In genomic region chr19:47730521-47730889, GRCh38 we compare ENCODE assay signal across 9 cellular contexts. TPM values are rescaled to one million over a fixed set of nuclear protein-coding genes. Genes with fewer than 3 reads are reported as not detected.
DNase-seq lines count a peak whose midpoint lies in the region; ATAC-seq and TF ChIP-seq lines count a peak whose summit lies in the region.
"Had no signal": no experiment of that assay in that cellular context is flagged by ENCODE, and none has a peak within 500 bp of the region (broad histone marks: within the 10 kb centered on the region; RNA-seq: fewer than 3 reads in every experiment).

No MANE protein-coding gene starts in this region.

- DNase-seq in activated T-cell treated with anti-CD3 and anti-CD28 coated beads, Interleukin-2, amount 50 U/mL, for 72 hours: no peak
- DNase-seq in activated T-cell treated with anti-CD3 and anti-CD28 coated beads, Interleukin-2, amount 50 U/mL, for 1 hour: no peak
- no peak for DNase-seq in activated T-helper 2 cell treated with anti-CD3 and anti-CD28 coated beads, Interferon-gamma antibody, Interleukin-2, Interleukin-4, amounts not matched to agents 10 μg/mL and 5 μg/mL and 100 μg/mL, durations not matched to agents 14 hours and 24 hours and 36 hours (ENCODE audit: low spot score)
- DNase-seq in lower lobe of right lung: no peak
- DNase-seq in tibial artery: no peak
- DNase-seq in activated gamma-delta T cell treated with Interleukin-2 at 50 U/mL for 16 hours: no peak
- no peak for DNase-seq in dedifferentiated amniotic fluid mesenchymal stem cell (ENCODE audit: extremely low spot score)
- DNase-seq in DMS53 treated with DMSO at 0.1 percent for 48 hours (lab: John Stamatoyannopoulos, UW; ENCODE audit: unreplicated experiment): no peak

- H3K4me1 Mint-ChIP-seq in activated T-cell treated with anti-CD3 and anti-CD28 coated beads, Interleukin-2, amount 50 U/mL, for 72 hours (ENCODE audit: low read depth): peaks cover 26% of the 10 kb centered on the region
- peaks cover 14% of the 10 kb centered on the region for H3K4me1 Mint-ChIP-seq in activated T-helper 2 cell treated with anti-CD3 and anti-CD28 coated beads, Interferon-gamma antibody, Interleukin-2, Interleukin-4, amounts not matched to agents 10 μg/mL and 5 μg/mL and 100 μg/mL, durations not matched to agents 14 hours and 24 hours and 36 hours (ENCODE audit: low read depth)

- H3K27me3 ChIP-seq in lower lobe of right lung (ENCODE audit: low read depth): no peaks in the 10 kb centered on the region
- H3K27me3 ChIP-seq in tibial artery: no peaks in the 10 kb centered on the region
- H3K27me3 ChIP-seq: Peyer's patch had no signal

- intact Hi-C loops in activated T-helper 2 cell treated with anti-CD3 and anti-CD28 coated beads, Interferon-gamma antibody, Interleukin-2, Interleukin-4, amounts not matched to agents 10 μg/mL and 5 μg/mL and 100 μg/mL, durations not matched to agents 14 hours and 24 hours and 36 hours (cut with micrococcal nuclease): no loop called here
- intact Hi-C loops in lower lobe of right lung (cut with DNase I) (no loop called here), tibial artery (cut with DNase I; ENCODE audit: low total_unique reads) (no loop called here)

- H3K4me3 ChIP-seq in lower lobe of right lung: no peak overlapping the region
- H3K4me3 ChIP-seq in tibial artery: no peak overlapping the region

- peaks cover 73% of the 10 kb centered on the region for H3K36me3 ChIP-seq in lower lobe of right lung
- peaks cover 44 to 68% (median 57%) of the 10 kb centered on the region in 3 donors for H3K36me3 ChIP-seq in tibial artery
- H3K36me3 ChIP-seq: Peyer's patch had no signal

- H3K4me3 Mint-ChIP-seq in activated T-cell treated with anti-CD3 and anti-CD28 coated beads, Interleukin-2, amount 50 U/mL, for 72 hours: peak overlapping the region; percentile 93 to 94
- peak overlapping the region; percentile 83 for H3K4me3 Mint-ChIP-seq in activated T-helper 2 cell treated with anti-CD3 and anti-CD28 coated beads, Interferon-gamma antibody, Interleukin-2, Interleukin-4, amounts not matched to agents 10 μg/mL and 5 μg/mL and 100 μg/mL, durations not matched to agents 14 hours and 24 hours and 36 hours (ENCODE audit: low read depth)

- H3K4me1 ChIP-seq in lower lobe of right lung: peaks cover 53% of the 10 kb centered on the region
- peaks cover 0 to 65% (median 39%) of the 10 kb centered on the region in 4 donors for H3K4me1 ChIP-seq in tibial artery

- H3K27me3 Mint-ChIP-seq in activated T-cell treated with anti-CD3 and anti-CD28 coated beads, Interleukin-2, amount 50 U/mL, for 72 hours (ENCODE audit: low read depth): peaks cover 35% of the 10 kb centered on the region
- peaks cover 4% of the 10 kb centered on the region for H3K27me3 Mint-ChIP-seq in activated T-helper 2 cell treated with anti-CD3 and anti-CD28 coated beads, Interferon-gamma antibody, Interleukin-2, Interleukin-4, amounts not matched to agents 10 μg/mL and 5 μg/mL and 100 μg/mL, durations not matched to agents 14 hours and 24 hours and 36 hours (ENCODE audit: low read depth)

- H3K27ac Mint-ChIP-seq in activated T-cell treated with anti-CD3 and anti-CD28 coated beads, Interleukin-2, amount 50 U/mL, for 72 hours: no peak overlapping the region
- H3K27ac Mint-ChIP-seq in activated T-helper 2 cell treated with anti-CD3 and anti-CD28 coated beads, Interferon-gamma antibody, Interleukin-2, Interleukin-4, amounts not matched to agents 10 μg/mL and 5 μg/mL and 100 μg/mL, durations not matched to agents 14 hours and 24 hours and 36 hours: no peak overlapping the region

- no peaks in the 10 kb centered on the region for H3K9me3 Mint-ChIP-seq in activated T-cell treated with anti-CD3 and anti-CD28 coated beads, Interleukin-2, amount 50 U/mL, for 72 hours
- no peaks in the 10 kb centered on the region for H3K9me3 Mint-ChIP-seq in activated T-helper 2 cell treated with anti-CD3 and anti-CD28 coated beads, Interferon-gamma antibody, Interleukin-2, Interleukin-4, amounts not matched to agents 10 μg/mL and 5 μg/mL and 100 μg/mL, durations not matched to agents 14 hours and 24 hours and 36 hours

- H3K36me3 Mint-ChIP-seq in activated T-cell treated with anti-CD3 and anti-CD28 coated beads, Interleukin-2, amount 50 U/mL, for 72 hours (ENCODE audit: insufficient read depth in 2 of 2): no peaks in the 10 kb centered on the region
- no peaks in the 10 kb centered on the region for H3K36me3 Mint-ChIP-seq in activated T-helper 2 cell treated with anti-CD3 and anti-CD28 coated beads, Interferon-gamma antibody, Interleukin-2, Interleukin-4, amounts not matched to agents 10 μg/mL and 5 μg/mL and 100 μg/mL, durations not matched to agents 14 hours and 24 hours and 36 hours (ENCODE audit: low read depth)

- H3K9me3 ChIP-seq in lower lobe of right lung (no peaks in the 10 kb centered on the region), tibial artery (no peaks in the 10 kb centered on the region)
- H3K9me3 ChIP-seq: Peyer's patch had no signal

- no peak for TF ChIP-seq CTCF in lower lobe of right lung (IDR thresholded peaks at IDR 0.05)
- TF ChIP-seq CTCF in tibial artery (IDR thresholded peaks at IDR 0.05): no peak

- H3K27ac ChIP-seq in lower lobe of right lung: peak overlapping the region; percentile 88
- H3K27ac ChIP-seq in tibial artery: peak overlapping the region; percentile 91

- ATAC-seq in activated T-cell treated with anti-CD3 and anti-CD28 coated beads, Interleukin-2, amount 50 U/mL, for 72 hours (replicated peaks in 1 of 2): no peak
- no peak for ATAC-seq in lower lobe of right lung

RNA-seq across cellular contexts. Expression of gene NOP53, which starts 14.8 kb away (rescaled TPM):
- 100 to 1,000 TPM; 405 to 415 TPM for total RNA-seq in activated T-cell treated with anti-CD3 and anti-CD28 coated beads, Interleukin-2, amount 50 U/mL, for 72 hours
- total RNA-seq in activated T-helper 2 cell treated with anti-CD3 and anti-CD28 coated beads, Interferon-gamma antibody, Interleukin-2, Interleukin-4, amounts not matched to agents 10 μg/mL and 5 μg/mL and 100 μg/mL, durations not matched to agents 14 hours and 24 hours and 36 hours: 266 and 269 TPM in 2 replicates
- total RNA-seq in lower lobe of right lung: 282 TPM

RNA-seq across cellular contexts. Expression of gene EHD2, which starts 17.3 kb away (rescaled TPM):
- total RNA-seq in activated T-cell treated with anti-CD3 and anti-CD28 coated beads, Interleukin-2, amount 50 U/mL, for 72 hours: 1 to 10 TPM; 1.6 to 2.9 TPM
- total RNA-seq in activated T-helper 2 cell treated with anti-CD3 and anti-CD28 coated beads, Interferon-gamma antibody, Interleukin-2, Interleukin-4, amounts not matched to agents 10 μg/mL and 5 μg/mL and 100 μg/mL, durations not matched to agents 14 hours and 24 hours and 36 hours: 1.4 TPM in 2 replicates
- total RNA-seq in lower lobe of right lung: 148 TPM

RNA-seq across cellular contexts. Expression of gene SELENOW, which starts 48.0 kb away (rescaled TPM):
- 10 to 100 TPM; 73.4 to 79.5 TPM for total RNA-seq in activated T-cell treated with anti-CD3 and anti-CD28 coated beads, Interleukin-2, amount 50 U/mL, for 72 hours
- 89.0 and 98.3 TPM in 2 replicates for total RNA-seq in activated T-helper 2 cell treated with anti-CD3 and anti-CD28 coated beads, Interferon-gamma antibody, Interleukin-2, Interleukin-4, amounts not matched to agents 10 μg/mL and 5 μg/mL and 100 μg/mL, durations not matched to agents 14 hours and 24 hours and 36 hours
- total RNA-seq in lower lobe of right lung: 247 TPM

Comparison
In these comparisons a context has a peak if more than half of its experiments do, and no peak if none do; other contexts are left out.
1. RNA of gene EHD2, which starts 17.3 kb away (total RNA-seq): 148 TPM in lower lobe of right lung (single experiment); 1.6 to 2.9 TPM in activated T-cell treated with anti-CD3 and anti-CD28 coated beads, Interleukin-2, amount 50 U/mL, for 72 hours and 1.4 TPM in activated T-helper 2 cell treated with anti-CD3 and anti-CD28 coated beads, Interferon-gamma antibody, Interleukin-2, Interleukin-4, amounts not matched to agents 10 μg/mL and 5 μg/mL and 100 μg/mL, durations not matched to agents 14 hours and 24 hours and 36 hours; every median in the first group is over 10 times any median in the second.